Comparison of ENCODE assay signal across 1 cellular context in the genomic region with DNA sequence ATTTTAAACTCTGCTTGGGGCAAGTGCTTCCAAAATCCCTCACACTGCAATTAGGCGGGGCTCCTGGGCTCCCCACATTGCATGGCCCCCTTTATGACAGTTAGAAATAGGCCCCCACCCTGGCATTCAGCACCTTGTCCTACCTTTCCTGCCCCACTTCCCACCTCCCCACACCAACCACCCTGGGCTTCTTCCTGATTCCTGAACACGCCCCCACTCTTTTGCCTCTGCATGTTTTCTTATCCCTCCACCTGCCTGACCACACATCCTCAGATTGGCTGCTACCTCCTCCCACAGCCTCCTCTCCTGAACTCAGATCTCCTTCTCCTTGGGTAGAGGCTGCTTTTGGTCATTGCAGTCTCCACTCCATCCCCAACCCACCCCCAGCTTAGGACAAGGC.
TF ChIP-seq lines count a peak whose summit lies in the region.

No MANE protein-coding gene starts in this region.

TF ChIP-seq in HCT116, 20 proteins besides CTCF, POLR2A, EP300 and RAD21 (continued from another document):
- TF ChIP-seq EGR1 (IDR thresholded peaks at IDR 0.05; ENCODE audit: low read depth), result 0 out of 2 replicates have a peak, but pooled peaks have one; percentile 31
